In genomic region chr6:45478235-45478634, GRCh38 we compare ENCODE assay signal across 10 cellular contexts.
A peak's percentile ranks its signal among the peaks of the same experiment; 100 is the strongest.
DNase-seq lines count a peak whose midpoint lies in the region; ATAC-seq and TF ChIP-seq lines count a peak whose summit lies in the region.
"Had no signal": no experiment of that assay in that cellular context is flagged by ENCODE, and none has a peak within 500 bp of the region (broad histone marks: within the 10 kb centered on the region; RNA-seq: fewer than 3 reads in every experiment).

No MANE protein-coding gene starts in this region.

- H3K27ac ChIP-seq in PC-3 (ENCODE audit: low read length) (peak overlapping the region; percentile 35), dorsolateral prefrontal cortex (peak overlapping the region in 31 of 59 donors; percentile 29 to 97 (median 87))
- H3K27ac ChIP-seq: VCaP had no signal

- H3K27me3 ChIP-seq in PC-3 (ENCODE audit: low read length) (no peaks in the 10 kb centered on the region), dorsolateral prefrontal cortex (no peaks in the 10 kb centered on the region)

- no peaks in the 10 kb centered on the region for H4K20me1 ChIP-seq in PC-3 (ENCODE audit: low read length)

- ATAC-seq in PC-3 (peak; percentile 81), HG03378 (IDR thresholded peaks at IDR 0.05; ENCODE audit: unreplicated experiment) (no peak)

- TF ChIP-seq CTCF in PC-3 (conservative IDR thresholded peaks at IDR 0.05; ENCODE audit: low read depth, low read length) = no peak
- TF ChIP-seq CTCF in dorsolateral prefrontal cortex (IDR thresholded peaks at IDR 0.05 in 54 of 56, conservative IDR thresholded peaks at IDR 0.05 in 2 of 56; ENCODE audit: low read depth in 1 of 56, partially characterized antibody in 56 of 56) = no peak

- H3K79me2 ChIP-seq in PC-3 (ENCODE audit: low read length) = peaks cover 10% of the 10 kb centered on the region; the same call in 1 of the 2 replicates

- CTCF ChIA-PET in PC-3 (lab: Charles Lee) = no interaction called here

- no peaks in the 10 kb centered on the region for H3K9me3 ChIP-seq in PC-3 (ENCODE audit: low read length)

- no peak overlapping the region for H3K9ac ChIP-seq in PC-3 (ENCODE audit: low read length)

- H3K36me3 ChIP-seq in PC-3 (ENCODE audit: low read depth, low read length) = peaks cover 6% of the 10 kb centered on the region

- intact Hi-C loops in PC-3 (cut with micrococcal nuclease) = no loop called here
- intact Hi-C loops in dorsolateral prefrontal cortex (cut with DNase I) = loop anchor here in 1 of 2 donors (5.0 kb wide), 1 partner anchor 101 kb away; the partner anchor contains the start of gene SUPT3H

- no TSS peak for BruUV-seq in PC-3 (replicated peaks; lab: Mats Ljungman, UMichigan)

- no peak overlapping the region for H2AFZ ChIP-seq in PC-3 (ENCODE audit: low read length)

- peak; percentile 65 for DNase-seq in NOMO-1 treated with DMSO at 0.1 percent for 48 hours (lab: John Stamatoyannopoulos, UW; ENCODE audit: unreplicated experiment)
- no peak for DNase-seq in NOMO-1 treated with dmso at 0.1 percent for 144 hours (lab: John Stamatoyannopoulos, UW; ENCODE audit: unreplicated experiment)
- peak; percentile 71 for DNase-seq in PC-3
- no peak for DNase-seq in dorsolateral prefrontal cortex
- peak; percentile 76 for DNase-seq in renal cortical epithelial cell (ENCODE audit: low read depth)
- no peak for DNase-seq in inferior parietal cortex (ENCODE audit: extremely low spot score)
- DNase-seq in effector CD8-positive, alpha-beta T cell (lab: John Stamatoyannopoulos, UW) = no peak
- DNase-seq: NK-92 treated with Interleukin-12 subunit alpha and Interleukin-12 subunit beta, amount 100 ng/mL, for 24 hours had no signal

- no peaks in the 10 kb centered on the region for H3F3A ChIP-seq in PC-3 (ENCODE audit: low read length, unreplicated experiment)

- H3K4me2 ChIP-seq in PC-3 (ENCODE audit: low read length) = peak overlapping the region; percentile 38

- H3K4me3 ChIP-seq in PC-3 (ENCODE audit: low read length) = no peak overlapping the region
- H3K4me3 ChIP-seq in dorsolateral prefrontal cortex = no peak overlapping the region

- no peaks in the 10 kb centered on the region for H3K9me2 ChIP-seq in PC-3 (replicated peaks; ENCODE audit: low read length)

- H3K4me1 ChIP-seq in PC-3 (ENCODE audit: insufficient read depth, low read length) = peaks cover 23% of the 10 kb centered on the region

- POLR2A ChIA-PET in PC-3 (lab: Charles Lee; ENCODE audit: unreplicated experiment) = no interaction called here

Comparison
In these comparisons a context has a peak if more than half of its experiments do, and no peak if none do; other contexts are left out.
1. DNase-seq: peak in NOMO-1 treated with DMSO at 0.1 percent for 48 hours (single experiment), PC-3 (single experiment) and renal cortical epithelial cell (single experiment); none in NOMO-1 treated with dmso at 0.1 percent for 144 hours (single experiment), dorsolateral prefrontal cortex (0 of 10), inferior parietal cortex (single experiment) and effector CD8-positive, alpha-beta T cell (single experiment).